Comparison of ENCODE assay signal across 1 cellular context in genomic region chr15:42065478-42065877, GRCh38.
TF ChIP-seq lines count a peak whose summit lies in the region.

No MANE protein-coding gene starts in this region.

TF ChIP-seq in HepG2, 621 proteins besides CTCF, POLR2A, EP300 and RAD21 (continues in another document):
- TF ChIP-seq ZNF841 (CRISPR knock-in tag; IDR thresholded peaks at IDR 0.05; ENCODE audit: borderline replicate concordance) (no peak), ZNF501 (CRISPR knock-in tag; IDR thresholded peaks at IDR 0.05) (no peak; the same call in 1 of the 2 replicates), MTERF4 (CRISPR knock-in tag; IDR thresholded peaks at IDR 0.05) (no peak), FOXO4 (CRISPR knock-in tag; conservative IDR thresholded peaks at IDR 0.05) (no peak), DPF2 (CRISPR knock-in tag; IDR thresholded peaks at IDR 0.05; ENCODE audit: borderline replicate concordance, low read depth) (no peak), ZNF543 (CRISPR knock-in tag; IDR thresholded peaks at IDR 0.05) (0 out of 2 replicates have a peak, but pooled peaks have one; percentile 41), ZNF142 (CRISPR knock-in tag; IDR thresholded peaks at IDR 0.05) (no peak), ZFP41 (CRISPR knock-in tag; IDR thresholded peaks at IDR 0.05; ENCODE audit: borderline replicate concordance) (0 out of 2 replicates have a peak, but pooled peaks have one; percentile 8), SIN3A (IDR thresholded peaks at IDR 0.05; ENCODE audit: borderline replicate concordance, low read depth, low read length) (no peak), DMAP1 (CRISPR knock-in tag; IDR thresholded peaks at IDR 0.05) (no peak), EHMT2 (IDR thresholded peaks at IDR 0.05; ENCODE audit: borderline replicate concordance, low read depth, low read length) (no peak), ZNF34 (CRISPR knock-in tag; IDR thresholded peaks at IDR 0.05; ENCODE audit: borderline replicate concordance) (0 out of 2 replicates have a peak, but pooled peaks have one; percentile 78), ZFP36 (IDR thresholded peaks at IDR 0.05; ENCODE audit: borderline replicate concordance, low read depth, low read length, partially characterized antibody) (no peak), ZNF350 (CRISPR knock-in tag; IDR thresholded peaks at IDR 0.05; ENCODE audit: borderline replicate concordance, low read depth) (peak; percentile 4; the same call in 1 of the 2 replicates), BCLAF1 (IDR thresholded peaks at IDR 0.05) (no peak), ZFP62 (CRISPR knock-in tag; IDR thresholded peaks at IDR 0.05) (no peak), ZNF562 (CRISPR knock-in tag; IDR thresholded peaks at IDR 0.05; ENCODE audit: borderline replicate concordance) (no peak), WIZ (CRISPR knock-in tag; IDR thresholded peaks at IDR 0.05) (no peak), ARID3A (IDR thresholded peaks at IDR 0.05; ENCODE audit: low read depth, low read length) (no peak), ZNF292 (CRISPR knock-in tag; IDR thresholded peaks at IDR 0.05; ENCODE audit: borderline replicate concordance, low read depth) (no peak), GPBP1L1 (CRISPR knock-in tag; IDR thresholded peaks at IDR 0.05) (no peak), UBTF (CRISPR knock-in tag; IDR thresholded peaks at IDR 0.05) (0 out of 2 replicates have a peak, but pooled peaks have one; percentile 14), ZNF3 (CRISPR knock-in tag; IDR thresholded peaks at IDR 0.05) (no peak), KAT7 (CRISPR knock-in tag; IDR thresholded peaks at IDR 0.05; ENCODE audit: borderline replicate concordance) (no peak), ZBTB2 (CRISPR knock-in tag; IDR thresholded peaks at IDR 0.05; ENCODE audit: low read depth) (no peak), RELA (CRISPR knock-in tag; IDR thresholded peaks at IDR 0.05) (no peak), ZNF230 (CRISPR knock-in tag; IDR thresholded peaks at IDR 0.05) (no peak), ZNF362 (CRISPR knock-in tag; IDR thresholded peaks at IDR 0.05; ENCODE audit: borderline replicate concordance) (peak; percentile 71), ZFP1 (CRISPR knock-in tag; IDR thresholded peaks at IDR 0.05) (no peak), ZNF20 (CRISPR knock-in tag; IDR thresholded peaks at IDR 0.05) (no peak), TSC22D2 (CRISPR knock-in tag; IDR thresholded peaks at IDR 0.05; ENCODE audit: borderline replicate concordance) (no peak), ZNF354B (CRISPR knock-in tag; IDR thresholded peaks at IDR 0.05) (no peak), PBX3 (CRISPR knock-in tag; IDR thresholded peaks at IDR 0.05; ENCODE audit: borderline replicate concordance) (no peak), IKZF1 (IDR thresholded peaks at IDR 0.05) (no peak)
